ENCODE assay signal across 26 cellular contexts in genomic region chr9:16046713-16047112, GRCh38.
A peak's percentile ranks its signal among the peaks of the same experiment; 100 is the strongest.
DNase-seq lines count a peak whose midpoint lies in the region; ATAC-seq and FAIRE-seq lines count a peak whose summit lies in the region.
"Had no signal": no experiment of that assay in that cellular context is flagged by ENCODE, and none has a peak within 500 bp of the region (broad histone marks: within the 10 kb centered on the region; RNA-seq: fewer than 3 reads in every experiment).

No MANE protein-coding gene starts in this region.

- H3K36me3 Mint-ChIP-seq in activated naive CD8-positive, alpha-beta T cell treated with anti-CD3 and anti-CD28 coated beads for 36 hours: no peaks in the 10 kb centered on the region
- no peaks in the 10 kb centered on the region for H3K36me3 Mint-ChIP-seq in activated naive CD8-positive, alpha-beta T cell treated with anti-CD3 and anti-CD28 coated beads, Interleukin-2, amount 50 U/mL, for 24 hours (ENCODE audit: low read depth)
- H3K36me3 Mint-ChIP-seq: CD8-positive, alpha-beta memory T cell; T-cell had no signal

- H3K27ac Mint-ChIP-seq in activated naive CD8-positive, alpha-beta T cell treated with anti-CD3 and anti-CD28 coated beads for 36 hours: peak overlapping the region; percentile 37
- no peak overlapping the region for H3K27ac Mint-ChIP-seq in activated naive CD8-positive, alpha-beta T cell treated with anti-CD3 and anti-CD28 coated beads, Interleukin-2, amount 50 U/mL, for 24 hours
- H3K27ac Mint-ChIP-seq: CD8-positive, alpha-beta memory T cell; T-cell had no signal

- no peaks in the 10 kb centered on the region for H3K4me1 Mint-ChIP-seq in activated naive CD8-positive, alpha-beta T cell treated with anti-CD3 and anti-CD28 coated beads for 36 hours
- H3K4me1 Mint-ChIP-seq in activated naive CD8-positive, alpha-beta T cell treated with anti-CD3 and anti-CD28 coated beads, Interleukin-2, amount 50 U/mL, for 24 hours: no peaks in the 10 kb centered on the region
- H3K4me1 Mint-ChIP-seq: CD8-positive, alpha-beta memory T cell; T-cell had no signal

- H3K4me3 Mint-ChIP-seq in activated naive CD8-positive, alpha-beta T cell treated with anti-CD3 and anti-CD28 coated beads for 36 hours: no peak overlapping the region
- no peak overlapping the region for H3K4me3 Mint-ChIP-seq in activated naive CD8-positive, alpha-beta T cell treated with anti-CD3 and anti-CD28 coated beads, Interleukin-2, amount 50 U/mL, for 24 hours
- H3K4me3 Mint-ChIP-seq: CD8-positive, alpha-beta memory T cell; T-cell had no signal

- no peaks in the 10 kb centered on the region for H3K27me3 Mint-ChIP-seq in activated naive CD8-positive, alpha-beta T cell treated with anti-CD3 and anti-CD28 coated beads for 36 hours
- H3K27me3 Mint-ChIP-seq in activated naive CD8-positive, alpha-beta T cell treated with anti-CD3 and anti-CD28 coated beads, Interleukin-2, amount 50 U/mL, for 24 hours: no peaks in the 10 kb centered on the region
- H3K27me3 Mint-ChIP-seq: CD8-positive, alpha-beta memory T cell; T-cell had no signal

- no peak for FAIRE-seq in HTR-8/SVneo (lab: Jason Lieb, UNC)
- FAIRE-seq: K562 had no signal

- no peak for DNase-seq in activated naive CD8-positive, alpha-beta T cell treated with anti-CD3 and anti-CD28 coated beads for 36 hours
- DNase-seq in activated naive CD8-positive, alpha-beta T cell treated with anti-CD3 and anti-CD28 coated beads, Interleukin-2, amount 50 U/mL, for 24 hours: no peak
- DNase-seq in NCI-H226: peak; percentile 37
- peak; percentile 60 for DNase-seq in iris pigment epithelial cell (ENCODE audit: low read depth)
- DNase-seq in HTR-8/SVneo (ENCODE audit: insufficient read length, low spot score): no peak
- DNase-seq: 8988T; AML-193; C1 segment of cervical spinal cord; Calu3; CD8-positive, alpha-beta memory T cell; DMS153; GOT3; HCEC 1CT; MG63; NCI-H1092; NCI-H1436; NCI-H187 treated with DMSO at 0.1 percent for 48 hours; NCI-H2107; NCI-H510A treated with DMSO at 0.1 percent for 48 hours; NCI-H748 treated with DMSO at 0.1 percent for 48 hours; SIG-M5; SK-N-SH; T-cell had no signal

- H3K9me3 Mint-ChIP-seq in activated naive CD8-positive, alpha-beta T cell treated with anti-CD3 and anti-CD28 coated beads for 36 hours: peaks cover 3% of the 10 kb centered on the region
- H3K9me3 Mint-ChIP-seq in activated naive CD8-positive, alpha-beta T cell treated with anti-CD3 and anti-CD28 coated beads, Interleukin-2, amount 50 U/mL, for 24 hours: peaks cover 4% of the 10 kb centered on the region

- ATAC-seq in activated naive CD8-positive, alpha-beta T cell treated with anti-CD3 and anti-CD28 coated beads, Interleukin-2, amount 50 U/mL, for 24 hours: no peak
- ATAC-seq in GM19397 (IDR thresholded peaks at IDR 0.05; ENCODE audit: unreplicated experiment) (no peak), HG02642 (IDR thresholded peaks at IDR 0.05; ENCODE audit: poor library complexity, unreplicated experiment) (no peak)
- ATAC-seq: K562, T-cell had no signal

Comparison
In these comparisons a context has a peak if more than half of its experiments do, and no peak if none do; other contexts are left out.
1. DNase-seq: peak in NCI-H226 (single experiment) and iris pigment epithelial cell (single experiment); none in activated naive CD8-positive, alpha-beta T cell treated with anti-CD3 and anti-CD28 coated beads for 36 hours (single experiment), activated naive CD8-positive, alpha-beta T cell treated with anti-CD3 and anti-CD28 coated beads, Interleukin-2, amount 50 U/mL, for 24 hours (single experiment) and HTR-8/SVneo (single experiment).